1 cellular context compared by ENCODE assay signal in the genomic region with DNA sequence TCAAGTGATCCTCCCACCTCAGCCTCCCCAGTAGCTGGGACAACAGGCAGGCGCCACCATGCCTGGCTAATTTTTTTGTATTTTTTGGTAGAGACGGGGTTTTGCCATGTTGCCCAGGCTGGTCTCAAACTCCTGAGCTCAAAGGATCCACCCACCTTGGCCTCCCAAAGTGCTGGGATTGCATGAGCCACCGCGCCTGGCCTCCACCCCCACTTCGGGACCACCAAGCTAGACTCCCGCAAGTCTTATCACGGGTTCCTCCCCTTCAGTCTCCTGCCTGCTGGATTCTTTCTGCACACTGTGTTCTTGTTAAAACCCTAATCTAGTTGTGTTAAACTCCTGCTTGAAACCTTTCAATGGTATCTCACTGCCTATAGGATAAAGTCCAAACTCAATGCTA. TPM values are rescaled to one million over a fixed set of nuclear protein-coding genes. Genes with fewer than 3 reads are reported as not detected.
"Had no signal": no experiment of that assay in that cellular context is flagged by ENCODE, and none has a peak within 500 bp of the region (broad histone marks: within the 10 kb centered on the region; RNA-seq: fewer than 3 reads in every experiment).

No MANE protein-coding gene starts in this region.

RNA-seq across cellular contexts. Expression of gene CNBD2, which starts 57.7 kb away (rescaled TPM):
- polyA plus RNA-seq: GM23338 had no signal
